ENCODE assay signal across 1 cellular context in genomic region chr11:62922653-62923371, GRCh38.
TF ChIP-seq lines count a peak whose summit lies in the region.

No MANE protein-coding gene starts in this region.

TF ChIP-seq in SK-N-SH treated with all-trans-retinoic acid at 6 μM for 48 hours, 23 proteins besides CTCF, POLR2A, EP300 and RAD21 (continued from another document):
- no peak for TF ChIP-seq CSRNP3 (CRISPR knock-in tag; IDR thresholded peaks at IDR 0.05)
- no peak for TF ChIP-seq TOX (CRISPR knock-in tag; IDR thresholded peaks at IDR 0.05; ENCODE audit: borderline replicate concordance)
- no peak for TF ChIP-seq OSR1 (CRISPR knock-in tag; IDR thresholded peaks at IDR 0.05)
- TF ChIP-seq ZFP3 (CRISPR knock-in tag; IDR thresholded peaks at IDR 0.05), result no peak
- no peak for TF ChIP-seq ESRRG (CRISPR knock-in tag; IDR thresholded peaks at IDR 0.05)
TF ChIP-seq in SK-N-SH treated with all-trans-retinoic acid at 6 μM for 48 hours: peak in this region for 0.
